8 cellular contexts compared by ENCODE assay signal in genomic region chr12:25364529-25365339, GRCh38.
DNase-seq lines count a peak whose midpoint lies in the region; ATAC-seq, FAIRE-seq and TF ChIP-seq lines count a peak whose summit lies in the region.

No MANE protein-coding gene starts in this region.

- no peaks in the 10 kb centered on the region for H3K9me3 Mint-ChIP-seq in stimulated activated naive CD8-positive, alpha-beta T cell treated with anti-CD3 and anti-CD28 coated beads, Interleukin-15, amount 100 ng/mL, for 72 hours
- no peaks in the 10 kb centered on the region for H3K9me3 Mint-ChIP-seq in HFFc6

- no peak for TF ChIP-seq RAD21 in HepG2 (CRISPR knock-in tag; IDR thresholded peaks at IDR 0.05)

- H3K36me3 ChIP-seq in HepG2 (replicated peaks in 1 of 2; ENCODE audit: control insufficient read depth in 1 of 2, insufficient read depth in 2 of 2, low read length in 2 of 2), result no peaks in the 10 kb centered on the region
- no peaks in the 10 kb centered on the region for H3K36me3 ChIP-seq in right lobe of liver

- H3K27me3 ChIP-seq in HepG2 (ENCODE audit: control insufficient read depth in 1 of 2, insufficient read depth in 2 of 2, low read length in 2 of 2) (no peaks in the 10 kb centered on the region), right lobe of liver (no peaks in the 10 kb centered on the region)

- no peak for FAIRE-seq in HepG2 (lab: Jason Lieb, UNC)

- ATAC-seq in HepG2 (no peak), right lobe of liver (no peak), HG03108 (IDR thresholded peaks at IDR 0.05; ENCODE audit: unreplicated experiment) (peak; percentile 75)
- peak; percentile 90 for ATAC-seq in stimulated activated naive CD8-positive, alpha-beta T cell treated with anti-CD3 and anti-CD28 coated beads, Interleukin-15, amount 100 ng/mL, for 72 hours

- no peaks in the 10 kb centered on the region for H3K36me3 Mint-ChIP-seq in HFFc6 (ENCODE audit: low read depth)

- no peaks in the 10 kb centered on the region for H3K79me2 ChIP-seq in HepG2 (ENCODE audit: insufficient read depth, low read length)

- H3K9ac ChIP-seq in HepG2 (ENCODE audit: insufficient read depth, low read depth, low read length), result no peak overlapping the region

- DNase-seq in HepG2 (ENCODE audit: low spot score), result no peak
- DNase-seq in right lobe of liver, result no peak
- DNase-seq in activated T-cell treated with anti-CD3 and anti-CD28 coated beads, Interleukin-2, amount 50 U/mL, for 48 hours, result peak; percentile 64 to 68
- DNase-seq in stimulated activated naive CD8-positive, alpha-beta T cell treated with anti-CD3 and anti-CD28 coated beads, Interleukin-15, amount 100 ng/mL, for 72 hours, result no peak
- no peak for DNase-seq in kidney tubule cell (ENCODE audit: low spot score)
- no peak for DNase-seq in HFFc6
- DNase-seq in middle frontal gyrus (ENCODE audit: extremely low spot score, low spot score), result no peak

- TF ChIP-seq CTCF in HepG2 (CRISPR knock-in tag; IDR thresholded peaks at IDR 0.05) (no peak), right lobe of liver (IDR thresholded peaks at IDR 0.05) (no peak), HFFc6 (IDR thresholded peaks at IDR 0.05) (no peak)

- H3K4me1 ChIP-seq in HepG2 (ENCODE audit: insufficient read depth, low read length), result no peaks in the 10 kb centered on the region
- H3K4me1 ChIP-seq in right lobe of liver, result no peaks in the 10 kb centered on the region

- in situ Hi-C loops in HepG2 (cut with HindIII; ENCODE audit: extremely low pct_ligation_motif_present, low pct_unique_long_range_greater_than_20kb), result no loop called here

- CTCF ChIA-PET in HepG2 (lab: Yijun Ruan, JAX; ENCODE audit: low intra/inter-chr PET ratio, low total read pairs), result no interaction called here

- H4K20me1 ChIP-seq in HepG2 (ENCODE audit: insufficient read depth, low read length), result no peaks in the 10 kb centered on the region

- H2AFZ ChIP-seq in HepG2 (ENCODE audit: low read length), result no peak overlapping the region

- H3K9me3 ChIP-seq in HepG2 (ENCODE audit: low read length), result no peaks in the 10 kb centered on the region
- H3K9me3 ChIP-seq in right lobe of liver, result no peaks in the 10 kb centered on the region

- no peak for TF ChIP-seq EP300 in HepG2 (IDR thresholded peaks at IDR 0.05; ENCODE audit: low read depth in 2 of 2, low read length in 2 of 2)
- no peak for TF ChIP-seq EP300 in HepG2 (CRISPR knock-in tag; IDR thresholded peaks at IDR 0.05; ENCODE audit: borderline replicate concordance)

- peak overlapping the region in 1 of 2 donors; percentile 88 for H3K27ac Mint-ChIP-seq in stimulated activated naive CD8-positive, alpha-beta T cell treated with anti-CD3 and anti-CD28 coated beads, Interleukin-15, amount 100 ng/mL, for 72 hours
- H3K27ac Mint-ChIP-seq in HFFc6, result no peak overlapping the region

- no peak overlapping the region for H3K4me3 ChIP-seq in HepG2 (replicated peaks in 1 of 3; ENCODE audit: insufficient read depth in 1 of 3, low read depth in 2 of 3, low read length in 3 of 3)
- H3K4me3 ChIP-seq in right lobe of liver, result no peak overlapping the region

- POLR2A ChIA-PET in HepG2 (lab: Yijun Ruan, JAX), result no interaction called here

- TF ChIP-seq POLR2A in HepG2 (IDR thresholded peaks at IDR 0.05; ENCODE audit: insufficient read depth in 1 of 2, low read depth in 2 of 2, low read length in 2 of 2) (no peak), right lobe of liver (IDR thresholded peaks at IDR 0.05) (no peak)

- no peaks in the 10 kb centered on the region for H3K27me3 Mint-ChIP-seq in stimulated activated naive CD8-positive, alpha-beta T cell treated with anti-CD3 and anti-CD28 coated beads, Interleukin-15, amount 100 ng/mL, for 72 hours
- H3K27me3 Mint-ChIP-seq in HFFc6 (ENCODE audit: insufficient read depth), result peaks cover 5% of the 10 kb centered on the region; the same call in 1 of the 2 replicates

- no peak overlapping the region for H3K27ac ChIP-seq in HepG2 (ENCODE audit: extremely low read length, insufficient read depth, low read length)
- H3K27ac ChIP-seq in right lobe of liver, result no peak overlapping the region

- peak overlapping the region; percentile 74 to 81 for H3K4me3 Mint-ChIP-seq in stimulated activated naive CD8-positive, alpha-beta T cell treated with anti-CD3 and anti-CD28 coated beads, Interleukin-15, amount 100 ng/mL, for 72 hours
- H3K4me3 Mint-ChIP-seq in HFFc6, result no peak overlapping the region

- H3K4me2 ChIP-seq in HepG2 (ENCODE audit: low read depth, low read length), result no peak overlapping the region

- intact Hi-C loops in HepG2 (cut with micrococcal nuclease; ENCODE audit: unreplicated experiment) (no loop called here), right lobe of liver (cut with DNase I) (no loop called here)

- WGBS in HepG2 (ENCODE audit: low lambda C conversion rate), result 36% methylated on average over 5 of the region's 5 CpGs
- 34% methylated on average over 5 of the region's 5 CpGs for WGBS in right lobe of liver (ENCODE audit: insufficient coverage, low coverage, low lambda C conversion rate, missing lambda C conversion rate)

- H3K4me1 Mint-ChIP-seq in stimulated activated naive CD8-positive, alpha-beta T cell treated with anti-CD3 and anti-CD28 coated beads, Interleukin-15, amount 100 ng/mL, for 72 hours, result peaks cover 17% of the 10 kb centered on the region
- no peaks in the 10 kb centered on the region for H3K4me1 Mint-ChIP-seq in HFFc6 (ENCODE audit: low read depth)

- BruUV-seq in HepG2 (replicated peaks; lab: Mats Ljungman, UMichigan), result no TSS peak

TF ChIP-seq in HepG2, 621 proteins besides CTCF, POLR2A, EP300 and RAD21:
- TF ChIP-seq ZNF800 (CRISPR knock-in tag; IDR thresholded peaks at IDR 0.05) (no peak), ZNF205 (CRISPR knock-in tag; IDR thresholded peaks at IDR 0.05) (peak; percentile 72; the same call in 1 of the 2 replicates)

Comparison
In these comparisons a context has a peak if more than half of its experiments do, and no peak if none do; other contexts are left out.
1. ATAC-seq: peak in HG03108 (single experiment) and stimulated activated naive CD8-positive, alpha-beta T cell treated with anti-CD3 and anti-CD28 coated beads, Interleukin-15, amount 100 ng/mL, for 72 hours (single experiment); none in HepG2 (single experiment) and right lobe of liver (0 of 4).
2. DNase-seq: peak in activated T-cell treated with anti-CD3 and anti-CD28 coated beads, Interleukin-2, amount 50 U/mL, for 48 hours (2 of 2); none in HepG2 (single experiment), right lobe of liver (0 of 3), stimulated activated naive CD8-positive, alpha-beta T cell treated with anti-CD3 and anti-CD28 coated beads, Interleukin-15, amount 100 ng/mL, for 72 hours (0 of 2), kidney tubule cell (single experiment), HFFc6 (single experiment) and middle frontal gyrus (single experiment).